Comparison of ENCODE assay signal across 18 cellular contexts in genomic region chr1:28594661-28595411, GRCh38. TPM values are rescaled to one million over a fixed set of nuclear protein-coding genes. Genes with fewer than 3 reads are reported as not detected.
DNase-seq lines count a peak whose midpoint lies in the region; ATAC-seq and TF ChIP-seq lines count a peak whose summit lies in the region.
"Had no signal": no experiment of that assay in that cellular context is flagged by ENCODE, and none has a peak within 500 bp of the region (broad histone marks: within the 10 kb centered on the region; RNA-seq: fewer than 3 reads in every experiment).

No MANE protein-coding gene starts in this region.

- peak overlapping the region; percentile 71 for H3K27ac Mint-ChIP-seq in MCF 10A (ENCODE audit: low read depth, unreplicated experiment)
- no peak overlapping the region for H3K27ac Mint-ChIP-seq in naive thymus-derived CD8-positive, alpha-beta T cell
- H3K27ac Mint-ChIP-seq: dendritic cell treated with granulocyte-macrophage colony-stimulating factor and Interleukin-4, amounts not matched to agents 40 ng/mL and 50 ng/mL, for 4 days had no signal

- TF ChIP-seq CTCF in MCF 10A (IDR thresholded peaks at IDR 0.05; ENCODE audit: unreplicated experiment): no peak

- H3K27me3 Mint-ChIP-seq in MCF 10A (ENCODE audit: insufficient read depth, unreplicated experiment): no peaks in the 10 kb centered on the region
- H3K27me3 Mint-ChIP-seq in naive thymus-derived CD8-positive, alpha-beta T cell: peaks cover 0 to 11% (median 3%) of the 10 kb centered on the region in 5 donors
- H3K27me3 Mint-ChIP-seq: dendritic cell treated with granulocyte-macrophage colony-stimulating factor and Interleukin-4, amounts not matched to agents 40 ng/mL and 50 ng/mL, for 4 days had no signal

- peak; percentile 76 for DNase-seq in ELF-1 (ENCODE audit: low read depth, low spot score)
- peak; percentile 76 to 90 for DNase-seq in NCI-H446 (lab: John Stamatoyannopoulos, UW)
- peak; percentile 95 for DNase-seq in MCF 10A (ENCODE audit: unreplicated experiment)
- peak; percentile 44 for DNase-seq in kidney glomerular epithelial cell (lab: John Stamatoyannopoulos, UW)
- DNase-seq in COR-L47 (lab: John Stamatoyannopoulos, UW): no peak
- no peak for DNase-seq in mesenteric fat pad (ENCODE audit: low spot score)
- DNase-seq in naive thymus-derived CD8-positive, alpha-beta T cell: no peak
- DNase-seq: activated CD4-positive, alpha-beta T cell treated with anti-CD3 and anti-CD28 coated beads for 4 hours; activated T-cell treated with anti-CD3 and anti-CD28 coated beads, Interleukin-2, amount 50 U/mL, for 48 hours; BE2C; DMS153; kidney; sigmoid colon; stimulated activated naive CD8-positive, alpha-beta T cell treated with anti-CD3 and anti-CD28 coated beads, Interleukin-15, Interleukin-2, amounts not matched to agents 100 U/mL and 50 U/mL, for 24 hours; SW 1271 had no signal

- peaks cover 6% of the 10 kb centered on the region for H3K36me3 Mint-ChIP-seq in MCF 10A (ENCODE audit: insufficient read depth, unreplicated experiment)
- H3K36me3 Mint-ChIP-seq in naive thymus-derived CD8-positive, alpha-beta T cell: peaks cover 0 to 3% (median 0%) of the 10 kb centered on the region in 3 donors

- ATAC-seq in naive thymus-derived CD8-positive, alpha-beta T cell: no peak
- no peak for ATAC-seq in HG03045 (IDR thresholded peaks at IDR 0.05; ENCODE audit: unreplicated experiment)
- ATAC-seq: stimulated activated naive CD8-positive, alpha-beta T cell treated with anti-CD3 and anti-CD28 coated beads, Interleukin-15, Interleukin-2, amounts not matched to agents 100 U/mL and 50 U/mL, for 24 hours had no signal

- no peak overlapping the region for H3K4me3 Mint-ChIP-seq in MCF 10A (ENCODE audit: unreplicated experiment)
- peak overlapping the region in 1 of 10 donors; percentile 33 for H3K4me3 Mint-ChIP-seq in naive thymus-derived CD8-positive, alpha-beta T cell
- H3K4me3 Mint-ChIP-seq: dendritic cell treated with granulocyte-macrophage colony-stimulating factor and Interleukin-4, amounts not matched to agents 40 ng/mL and 50 ng/mL, for 4 days had no signal

- no peaks in the 10 kb centered on the region for H3K9me3 Mint-ChIP-seq in MCF 10A (ENCODE audit: unreplicated experiment)
- no peaks in the 10 kb centered on the region for H3K9me3 Mint-ChIP-seq in naive thymus-derived CD8-positive, alpha-beta T cell
- H3K9me3 Mint-ChIP-seq: dendritic cell treated with granulocyte-macrophage colony-stimulating factor and Interleukin-4, amounts not matched to agents 40 ng/mL and 50 ng/mL, for 4 days had no signal

- BruUV-seq in MCF 10A (replicated peaks; lab: Mats Ljungman, UMichigan): no TSS peak

- CTCF ChIA-PET in MCF 10A (lab: Yijun Ruan, JAX): interaction anchor here (1.0 kb wide), 1 partner anchor 9 kb away, joined by 3 read pairs; no protein-coding TSS in a partner anchor

- intact Hi-C loops in MCF 10A (cut with micrococcal nuclease): no loop called here

- peaks cover 12% of the 10 kb centered on the region for H3K4me1 Mint-ChIP-seq in MCF 10A (ENCODE audit: insufficient read depth, unreplicated experiment)
- peaks cover 3 to 10% (median 8%) of the 10 kb centered on the region in 4 donors for H3K4me1 Mint-ChIP-seq in naive thymus-derived CD8-positive, alpha-beta T cell

- POLR2A ChIA-PET in MCF 10A (lab: Yijun Ruan, JAX): interaction anchor here (0.6 to 5.7 kb wide), 4 partner anchors 9 to 256 kb away, joined by 3 to 64 read pairs (median 3); no protein-coding TSS in a partner anchor
- POLR2A ChIA-PET in naive thymus-derived CD8-positive, alpha-beta T cell (lab: Charles Lee): no interaction called here

RNA-seq across cellular contexts. Expression of gene RAB42, which starts 2.8 kb away (rescaled TPM):
- not detected in 2 replicates for total RNA-seq in MCF 10A (2022)
- 10.2 TPM for total RNA-seq in mesenteric fat pad
- total RNA-seq in naive thymus-derived CD8-positive, alpha-beta T cell: not detected
- not detected for polyA plus RNA-seq in naive thymus-derived CD8-positive, alpha-beta T cell

RNA-seq across cellular contexts. Expression of gene TRNAU1AP, which starts 42.0 kb away (rescaled TPM):
- total RNA-seq in MCF 10A (2022) (28.2 and 33.4 TPM in 2 replicates), mesenteric fat pad (25.1 TPM)
- total RNA-seq in naive thymus-derived CD8-positive, alpha-beta T cell: 10 to 100 TPM; 35.3 to 42.8 TPM
- polyA plus RNA-seq in naive thymus-derived CD8-positive, alpha-beta T cell: 10 to 100 TPM; 21.5 to 25.3 (median 22.6) TPM

RNA-seq across cellular contexts. Expression of gene TAF12, which starts 48.0 kb away (rescaled TPM):
- total RNA-seq in MCF 10A (2022): 29.7 and 40.9 TPM in 2 replicates
- total RNA-seq in mesenteric fat pad: 21.9 TPM
- total RNA-seq in naive thymus-derived CD8-positive, alpha-beta T cell: 10 to 100 TPM; 25.1 to 28.1 TPM
- 10 to 100 TPM; 42.4 to 50.1 (median 47.3) TPM for polyA plus RNA-seq in naive thymus-derived CD8-positive, alpha-beta T cell

RNA-seq across cellular contexts. Expression of gene RNU11, which starts 53.6 kb away (rescaled TPM):
- total RNA-seq in MCF 10A (2022): not detected in 2 replicates
- total RNA-seq in mesenteric fat pad: not detected
- not detected for total RNA-seq in naive thymus-derived CD8-positive, alpha-beta T cell
- polyA plus RNA-seq in naive thymus-derived CD8-positive, alpha-beta T cell: not detected
- total RNA-seq: kidney, sigmoid colon had no signal
- polyA plus RNA-seq: adipose tissue, sigmoid colon had no signal

Comparison
In these comparisons a context has a peak if more than half of its experiments do, and no peak if none do; other contexts are left out.
1. DNase-seq: peak in ELF-1 (single experiment), NCI-H446 (2 of 2), MCF 10A (single experiment) and kidney glomerular epithelial cell (single experiment); none in COR-L47 (single experiment), mesenteric fat pad (single experiment) and naive thymus-derived CD8-positive, alpha-beta T cell (0 of 10).